Comparison of ENCODE assay signal across 1 cellular context in the genomic region with DNA sequence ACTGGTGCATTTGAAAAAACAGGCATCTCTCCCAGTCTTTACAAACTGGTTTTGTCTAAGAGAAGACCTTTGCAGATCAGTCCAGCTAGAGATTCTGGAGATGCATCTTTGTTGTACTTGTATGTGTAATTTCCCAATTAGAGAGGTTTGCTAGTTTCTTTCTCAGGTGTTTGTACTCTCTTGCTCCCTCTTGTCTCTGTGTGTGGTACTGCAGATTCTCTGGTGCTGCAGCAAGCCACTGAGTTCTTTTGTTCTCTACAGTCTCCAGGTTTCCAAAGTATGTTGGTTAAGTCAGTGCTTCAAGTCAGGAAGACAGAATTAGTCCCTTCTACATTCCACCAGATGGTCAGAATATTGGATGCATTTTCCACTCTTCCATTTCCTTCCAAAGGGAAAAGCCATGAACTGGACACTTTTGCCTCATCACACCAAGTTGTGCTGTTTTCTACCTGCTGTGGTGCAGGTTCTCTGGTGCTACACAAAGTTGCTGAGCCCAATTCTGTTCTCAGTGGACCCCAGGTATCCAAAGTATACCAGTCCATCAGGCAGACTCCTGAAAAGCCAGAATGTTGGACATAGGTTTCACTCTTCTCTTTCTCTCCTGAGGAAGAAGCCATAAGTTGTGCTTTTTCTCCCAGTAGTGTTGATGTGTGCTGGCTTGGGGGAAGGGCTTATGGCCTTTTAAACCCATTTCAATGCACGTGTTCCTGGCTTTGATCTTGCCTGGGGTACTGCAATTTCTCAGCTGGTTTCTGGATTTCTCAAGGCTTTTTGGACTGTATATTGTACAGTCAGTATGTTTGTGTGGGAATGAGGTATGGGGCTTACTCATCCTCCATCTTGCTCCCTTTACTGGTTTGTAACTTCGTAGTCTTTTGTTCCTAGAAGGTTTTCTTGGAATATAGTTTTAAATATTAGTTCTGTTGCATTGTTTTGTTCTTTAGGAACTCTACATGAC.
TF ChIP-seq lines count a peak whose summit lies in the region.

No MANE protein-coding gene starts in this region.

TF ChIP-seq in HepG2, 621 proteins besides CTCF, POLR2A, EP300 and RAD21 (continued from another document and continues in another):
- TF ChIP-seq, protein P1, sequence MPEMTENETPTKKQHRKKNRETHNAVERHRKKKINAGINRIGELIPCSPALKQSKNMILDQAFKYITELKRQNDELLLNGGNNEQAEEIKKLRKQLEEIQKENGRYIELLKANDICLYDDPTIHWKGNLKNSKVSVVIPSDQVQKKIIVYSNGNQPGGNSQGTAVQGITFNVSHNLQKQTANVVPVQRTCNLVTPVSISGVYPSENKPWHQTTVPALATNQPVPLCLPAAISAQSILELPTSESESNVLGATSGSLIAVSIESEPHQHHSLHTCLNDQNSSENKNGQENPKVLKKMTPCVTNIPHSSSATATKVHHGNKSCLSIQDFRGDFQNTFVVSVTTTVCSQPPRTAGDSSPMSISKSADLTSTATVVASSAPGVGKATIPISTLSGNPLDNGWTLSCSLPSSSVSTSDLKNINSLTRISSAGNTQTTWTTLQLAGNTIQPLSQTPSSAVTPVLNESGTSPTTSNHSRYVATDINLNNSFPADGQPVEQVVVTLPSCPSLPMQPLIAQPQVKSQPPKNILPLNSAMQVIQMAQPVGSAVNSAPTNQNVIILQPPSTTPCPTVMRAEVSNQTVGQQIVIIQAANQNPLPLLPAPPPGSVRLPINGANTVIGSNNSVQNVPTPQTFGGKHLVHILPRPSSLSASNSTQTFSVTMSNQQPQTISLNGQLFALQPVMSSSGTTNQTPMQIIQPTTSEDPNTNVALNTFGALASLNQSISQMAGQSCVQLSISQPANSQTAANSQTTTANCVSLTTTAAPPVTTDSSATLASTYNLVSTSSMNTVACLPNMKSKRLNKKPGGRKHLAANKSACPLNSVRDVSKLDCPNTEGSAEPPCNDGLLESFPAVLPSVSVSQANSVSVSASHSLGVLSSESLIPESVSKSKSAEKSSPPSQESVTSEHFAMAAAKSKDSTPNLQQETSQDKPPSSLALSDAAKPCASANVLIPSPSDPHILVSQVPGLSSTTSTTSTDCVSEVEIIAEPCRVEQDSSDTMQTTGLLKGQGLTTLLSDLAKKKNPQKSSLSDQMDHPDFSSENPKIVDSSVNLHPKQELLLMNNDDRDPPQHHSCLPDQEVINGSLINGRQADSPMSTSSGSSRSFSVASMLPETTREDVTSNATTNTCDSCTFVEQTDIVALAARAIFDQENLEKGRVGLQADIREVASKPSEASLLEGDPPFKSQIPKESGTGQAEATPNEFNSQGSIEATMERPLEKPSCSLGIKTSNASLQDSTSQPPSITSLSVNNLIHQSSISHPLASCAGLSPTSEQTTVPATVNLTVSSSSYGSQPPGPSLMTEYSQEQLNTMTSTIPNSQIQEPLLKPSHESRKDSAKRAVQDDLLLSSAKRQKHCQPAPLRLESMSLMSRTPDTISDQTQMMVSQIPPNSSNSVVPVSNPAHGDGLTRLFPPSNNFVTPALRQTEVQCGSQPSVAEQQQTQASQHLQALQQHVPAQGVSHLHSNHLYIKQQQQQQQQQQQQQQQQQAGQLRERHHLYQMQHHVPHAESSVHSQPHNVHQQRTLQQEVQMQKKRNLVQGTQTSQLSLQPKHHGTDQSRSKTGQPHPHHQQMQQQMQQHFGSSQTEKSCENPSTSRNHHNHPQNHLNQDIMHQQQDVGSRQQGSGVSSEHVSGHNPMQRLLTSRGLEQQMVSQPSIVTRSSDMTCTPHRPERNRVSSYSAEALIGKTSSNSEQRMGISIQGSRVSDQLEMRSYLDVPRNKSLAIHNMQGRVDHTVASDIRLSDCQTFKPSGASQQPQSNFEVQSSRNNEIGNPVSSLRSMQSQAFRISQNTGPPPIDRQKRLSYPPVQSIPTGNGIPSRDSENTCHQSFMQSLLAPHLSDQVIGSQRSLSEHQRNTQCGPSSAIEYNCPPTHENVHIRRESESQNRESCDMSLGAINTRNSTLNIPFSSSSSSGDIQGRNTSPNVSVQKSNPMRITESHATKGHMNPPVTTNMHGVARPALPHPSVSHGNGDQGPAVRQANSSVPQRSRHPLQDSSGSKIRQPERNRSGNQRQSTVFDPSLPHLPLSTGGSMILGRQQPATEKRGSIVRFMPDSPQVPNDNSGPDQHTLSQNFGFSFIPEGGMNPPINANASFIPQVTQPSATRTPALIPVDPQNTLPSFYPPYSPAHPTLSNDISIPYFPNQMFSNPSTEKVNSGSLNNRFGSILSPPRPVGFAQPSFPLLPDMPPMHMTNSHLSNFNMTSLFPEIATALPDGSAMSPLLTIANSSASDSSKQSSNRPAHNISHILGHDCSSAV (CRISPR knock-in tag; IDR thresholded peaks at IDR 0.05; ENCODE audit: borderline replicate concordance) = no peak
- TF ChIP-seq, protein P2, sequence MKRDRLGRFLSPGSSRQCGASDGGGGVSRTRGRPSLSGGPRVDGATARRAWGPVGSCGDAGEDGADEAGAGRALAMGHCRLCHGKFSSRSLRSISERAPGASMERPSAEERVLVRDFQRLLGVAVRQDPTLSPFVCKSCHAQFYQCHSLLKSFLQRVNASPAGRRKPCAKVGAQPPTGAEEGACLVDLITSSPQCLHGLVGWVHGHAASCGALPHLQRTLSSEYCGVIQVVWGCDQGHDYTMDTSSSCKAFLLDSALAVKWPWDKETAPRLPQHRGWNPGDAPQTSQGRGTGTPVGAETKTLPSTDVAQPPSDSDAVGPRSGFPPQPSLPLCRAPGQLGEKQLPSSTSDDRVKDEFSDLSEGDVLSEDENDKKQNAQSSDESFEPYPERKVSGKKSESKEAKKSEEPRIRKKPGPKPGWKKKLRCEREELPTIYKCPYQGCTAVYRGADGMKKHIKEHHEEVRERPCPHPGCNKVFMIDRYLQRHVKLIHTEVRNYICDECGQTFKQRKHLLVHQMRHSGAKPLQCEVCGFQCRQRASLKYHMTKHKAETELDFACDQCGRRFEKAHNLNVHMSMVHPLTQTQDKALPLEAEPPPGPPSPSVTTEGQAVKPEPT (CRISPR knock-in tag; IDR thresholded peaks at IDR 0.05; ENCODE audit: low read depth) = no peak
- TF ChIP-seq, protein P3, sequence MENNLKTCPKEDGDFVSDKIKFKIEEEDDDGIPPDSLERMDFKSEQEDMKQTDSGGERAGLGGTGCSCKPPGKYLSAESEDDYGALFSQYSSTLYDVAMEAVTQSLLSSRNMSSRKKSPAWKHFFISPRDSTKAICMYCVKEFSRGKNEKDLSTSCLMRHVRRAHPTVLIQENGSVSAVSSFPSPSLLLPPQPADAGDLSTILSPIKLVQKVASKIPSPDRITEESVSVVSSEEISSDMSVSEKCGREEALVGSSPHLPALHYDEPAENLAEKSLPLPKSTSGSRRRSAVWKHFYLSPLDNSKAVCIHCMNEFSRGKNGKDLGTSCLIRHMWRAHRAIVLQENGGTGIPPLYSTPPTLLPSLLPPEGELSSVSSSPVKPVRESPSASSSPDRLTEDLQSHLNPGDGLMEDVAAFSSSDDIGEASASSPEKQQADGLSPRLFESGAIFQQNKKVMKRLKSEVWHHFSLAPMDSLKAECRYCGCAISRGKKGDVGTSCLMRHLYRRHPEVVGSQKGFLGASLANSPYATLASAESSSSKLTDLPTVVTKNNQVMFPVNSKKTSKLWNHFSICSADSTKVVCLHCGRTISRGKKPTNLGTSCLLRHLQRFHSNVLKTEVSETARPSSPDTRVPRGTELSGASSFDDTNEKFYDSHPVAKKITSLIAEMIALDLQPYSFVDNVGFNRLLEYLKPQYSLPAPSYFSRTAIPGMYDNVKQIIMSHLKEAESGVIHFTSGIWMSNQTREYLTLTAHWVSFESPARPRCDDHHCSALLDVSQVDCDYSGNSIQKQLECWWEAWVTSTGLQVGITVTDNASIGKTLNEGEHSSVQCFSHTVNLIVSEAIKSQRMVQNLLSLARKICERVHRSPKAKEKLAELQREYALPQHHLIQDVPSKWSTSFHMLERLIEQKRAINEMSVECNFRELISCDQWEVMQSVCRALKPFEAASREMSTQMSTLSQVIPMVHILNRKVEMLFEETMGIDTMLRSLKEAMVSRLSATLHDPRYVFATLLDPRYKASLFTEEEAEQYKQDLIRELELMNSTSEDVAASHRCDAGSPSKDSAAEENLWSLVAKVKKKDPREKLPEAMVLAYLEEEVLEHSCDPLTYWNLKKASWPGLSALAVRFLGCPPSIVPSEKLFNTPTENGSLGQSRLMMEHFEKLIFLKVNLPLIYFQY (CRISPR knock-in tag; IDR thresholded peaks at IDR 0.05; ENCODE audit: borderline replicate concordance) = no peak
- TF ChIP-seq, protein P4, sequence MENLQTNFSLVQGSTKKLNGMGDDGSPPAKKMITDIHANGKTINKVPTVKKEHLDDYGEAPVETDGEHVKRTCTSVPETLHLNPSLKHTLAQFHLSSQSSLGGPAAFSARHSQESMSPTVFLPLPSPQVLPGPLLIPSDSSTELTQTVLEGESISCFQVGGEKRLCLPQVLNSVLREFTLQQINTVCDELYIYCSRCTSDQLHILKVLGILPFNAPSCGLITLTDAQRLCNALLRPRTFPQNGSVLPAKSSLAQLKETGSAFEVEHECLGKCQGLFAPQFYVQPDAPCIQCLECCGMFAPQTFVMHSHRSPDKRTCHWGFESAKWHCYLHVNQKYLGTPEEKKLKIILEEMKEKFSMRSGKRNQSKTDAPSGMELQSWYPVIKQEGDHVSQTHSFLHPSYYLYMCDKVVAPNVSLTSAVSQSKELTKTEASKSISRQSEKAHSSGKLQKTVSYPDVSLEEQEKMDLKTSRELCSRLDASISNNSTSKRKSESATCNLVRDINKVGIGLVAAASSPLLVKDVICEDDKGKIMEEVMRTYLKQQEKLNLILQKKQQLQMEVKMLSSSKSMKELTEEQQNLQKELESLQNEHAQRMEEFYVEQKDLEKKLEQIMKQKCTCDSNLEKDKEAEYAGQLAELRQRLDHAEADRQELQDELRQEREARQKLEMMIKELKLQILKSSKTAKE (CRISPR knock-in tag; IDR thresholded peaks at IDR 0.05; ENCODE audit: borderline replicate concordance) = no peak
- TF ChIP-seq HOXA5 (CRISPR knock-in tag; IDR thresholded peaks at IDR 0.05) (no peak), ZFP36L1 (CRISPR knock-in tag; IDR thresholded peaks at IDR 0.05) (no peak), TAF1 (CRISPR knock-in tag; IDR thresholded peaks at IDR 0.05) (no peak), SALL2 (CRISPR knock-in tag; IDR thresholded peaks at IDR 0.05) (no peak), KLF6 (CRISPR knock-in tag; IDR thresholded peaks at IDR 0.05) (no peak), AKAP8 (CRISPR knock-in tag; IDR thresholded peaks at IDR 0.05) (no peak), ZNF589 (CRISPR knock-in tag; conservative IDR thresholded peaks at IDR 0.05) (no peak), MTF2 (CRISPR knock-in tag; IDR thresholded peaks at IDR 0.05; ENCODE audit: borderline replicate concordance) (no peak), ZNF543 (CRISPR knock-in tag; IDR thresholded peaks at IDR 0.05) (no peak), TBX2 (CRISPR knock-in tag; IDR thresholded peaks at IDR 0.05; ENCODE audit: borderline replicate concordance) (peak; percentile 19; the same call in 1 of the 2 replicates), ELF4 (CRISPR knock-in tag; IDR thresholded peaks at IDR 0.05; ENCODE audit: borderline replicate concordance) (0 out of 2 replicates have a peak, but pooled peaks have one; percentile 39), ZNF790 (CRISPR knock-in tag; IDR thresholded peaks at IDR 0.05; ENCODE audit: borderline replicate concordance) (no peak), CREB1 (IDR thresholded peaks at IDR 0.05) (no peak), CREB1 (CRISPR knock-in tag; IDR thresholded peaks at IDR 0.05) (0 out of 2 replicates have a peak, but pooled peaks have one; percentile 16), MAZ (IDR thresholded peaks at IDR 0.05; ENCODE audit: borderline replicate concordance, low read depth, low read length) (no peak), MAZ (CRISPR knock-in tag; IDR thresholded peaks at IDR 0.05; ENCODE audit: low read depth) (0 out of 2 replicates have a peak, but pooled peaks have one; percentile 33)
- TF ChIP-seq, protein P5, sequence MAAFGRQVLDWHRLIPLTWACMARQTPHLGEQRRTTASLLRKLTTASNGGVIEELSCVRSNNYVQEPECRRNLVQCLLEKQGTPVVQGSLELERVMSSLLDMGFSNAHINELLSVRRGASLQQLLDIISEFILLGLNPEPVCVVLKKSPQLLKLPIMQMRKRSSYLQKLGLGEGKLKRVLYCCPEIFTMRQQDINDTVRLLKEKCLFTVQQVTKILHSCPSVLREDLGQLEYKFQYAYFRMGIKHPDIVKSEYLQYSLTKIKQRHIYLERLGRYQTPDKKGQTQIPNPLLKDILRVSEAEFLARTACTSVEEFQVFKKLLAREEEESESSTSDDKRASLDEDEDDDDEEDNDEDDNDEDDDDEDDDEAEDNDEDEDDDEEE (CRISPR knock-in tag; IDR thresholded peaks at IDR 0.05) = no peak
- TF ChIP-seq, protein P6, sequence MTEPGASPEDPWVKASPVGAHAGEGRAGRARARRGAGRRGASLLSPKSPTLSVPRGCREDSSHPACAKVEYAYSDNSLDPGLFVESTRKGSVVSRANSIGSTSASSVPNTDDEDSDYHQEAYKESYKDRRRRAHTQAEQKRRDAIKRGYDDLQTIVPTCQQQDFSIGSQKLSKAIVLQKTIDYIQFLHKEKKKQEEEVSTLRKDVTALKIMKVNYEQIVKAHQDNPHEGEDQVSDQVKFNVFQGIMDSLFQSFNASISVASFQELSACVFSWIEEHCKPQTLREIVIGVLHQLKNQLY (CRISPR knock-in tag; IDR thresholded peaks at IDR 0.05) = no peak
- TF ChIP-seq, protein P7, sequence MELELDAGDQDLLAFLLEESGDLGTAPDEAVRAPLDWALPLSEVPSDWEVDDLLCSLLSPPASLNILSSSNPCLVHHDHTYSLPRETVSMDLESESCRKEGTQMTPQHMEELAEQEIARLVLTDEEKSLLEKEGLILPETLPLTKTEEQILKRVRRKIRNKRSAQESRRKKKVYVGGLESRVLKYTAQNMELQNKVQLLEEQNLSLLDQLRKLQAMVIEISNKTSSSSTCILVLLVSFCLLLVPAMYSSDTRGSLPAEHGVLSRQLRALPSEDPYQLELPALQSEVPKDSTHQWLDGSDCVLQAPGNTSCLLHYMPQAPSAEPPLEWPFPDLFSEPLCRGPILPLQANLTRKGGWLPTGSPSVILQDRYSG (CRISPR knock-in tag; IDR thresholded peaks at IDR 0.05) = no peak
- TF ChIP-seq, protein P8, sequence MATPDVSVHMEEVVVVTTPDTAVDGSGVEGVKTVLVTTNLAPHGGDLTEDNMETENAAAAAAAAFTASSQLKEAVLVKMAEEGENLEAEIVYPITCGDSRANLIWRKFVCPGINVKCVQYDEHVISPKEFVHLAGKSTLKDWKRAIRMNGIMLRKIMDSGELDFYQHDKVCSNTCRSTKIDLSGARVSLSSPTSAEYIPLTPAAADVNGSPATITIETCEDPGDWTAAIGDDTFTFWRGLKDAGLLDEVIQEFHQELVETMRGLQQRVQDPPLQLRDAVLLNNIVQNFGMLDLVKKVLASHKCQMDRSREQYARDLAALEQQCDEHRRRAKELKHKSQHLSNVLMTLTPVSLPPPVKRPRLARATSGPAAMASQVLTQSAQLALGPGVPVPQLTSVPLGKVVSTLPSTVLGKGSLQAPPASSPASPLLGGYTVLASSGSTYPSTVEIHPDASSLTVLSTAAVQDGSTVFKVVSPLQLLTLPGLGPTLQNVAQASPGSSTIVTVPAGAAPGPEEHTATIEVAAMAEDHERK (CRISPR knock-in tag; IDR thresholded peaks at IDR 0.05; ENCODE audit: low read depth) = no peak
- TF ChIP-seq, protein P9, sequence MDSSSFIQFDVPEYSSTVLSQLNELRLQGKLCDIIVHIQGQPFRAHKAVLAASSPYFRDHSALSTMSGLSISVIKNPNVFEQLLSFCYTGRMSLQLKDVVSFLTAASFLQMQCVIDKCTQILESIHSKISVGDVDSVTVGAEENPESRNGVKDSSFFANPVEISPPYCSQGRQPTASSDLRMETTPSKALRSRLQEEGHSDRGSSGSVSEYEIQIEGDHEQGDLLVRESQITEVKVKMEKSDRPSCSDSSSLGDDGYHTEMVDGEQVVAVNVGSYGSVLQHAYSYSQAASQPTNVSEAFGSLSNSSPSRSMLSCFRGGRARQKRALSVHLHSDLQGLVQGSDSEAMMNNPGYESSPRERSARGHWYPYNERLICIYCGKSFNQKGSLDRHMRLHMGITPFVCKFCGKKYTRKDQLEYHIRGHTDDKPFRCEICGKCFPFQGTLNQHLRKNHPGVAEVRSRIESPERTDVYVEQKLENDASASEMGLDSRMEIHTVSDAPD (CRISPR knock-in tag; IDR thresholded peaks at IDR 0.05) = no peak
